In the genomic region with DNA sequence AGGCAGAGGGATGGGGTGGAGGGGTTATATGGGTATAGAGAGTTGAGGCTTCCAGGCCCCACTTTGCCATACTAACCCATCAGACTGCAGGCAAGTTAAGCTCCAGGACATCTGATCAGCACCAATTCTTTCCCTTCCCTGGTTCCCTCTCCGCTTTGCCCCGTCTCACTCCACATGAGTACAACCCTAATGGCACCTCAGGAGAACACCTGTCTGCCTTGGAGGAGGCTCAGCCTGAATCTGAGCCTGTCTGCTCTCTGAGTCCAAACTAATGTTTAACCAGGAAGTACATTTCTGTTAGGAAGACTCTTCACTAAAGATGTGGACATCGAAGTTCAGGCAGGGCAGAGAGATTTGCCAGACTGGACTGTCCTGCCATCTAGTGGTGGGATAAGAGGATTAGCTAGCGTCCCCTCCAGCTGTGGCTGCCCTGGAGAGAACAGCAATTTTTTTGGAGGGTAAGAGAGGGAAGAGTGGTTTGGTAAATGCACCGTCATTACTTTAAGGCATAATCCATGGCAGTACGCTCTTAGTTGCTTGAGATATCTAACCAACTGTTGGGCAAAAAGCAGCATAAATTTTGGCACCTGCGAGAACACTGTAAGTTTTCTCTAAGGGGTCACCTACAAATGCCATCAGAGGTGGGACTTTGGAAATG, we compare ENCODE assay signal across 8 cellular contexts. TPM values are rescaled to one million over a fixed set of nuclear protein-coding genes. Genes with fewer than 3 reads are reported as not detected.
DNase-seq lines count a peak whose midpoint lies in the region; ATAC-seq and TF ChIP-seq lines count a peak whose summit lies in the region.

No MANE protein-coding gene starts in this region.

- peaks cover 3% of the 10 kb centered on the region for H3K4me1 ChIP-seq in Loucy (ENCODE audit: insufficient read depth, low read length, poor library complexity, severe bottlenecking)

- no peak overlapping the region for H3K27ac Mint-ChIP-seq in activated T-helper 2 cell treated with anti-CD3 and anti-CD28 coated beads, Interferon-gamma antibody, Interleukin-2, Interleukin-4, amounts not matched to agents 10 μg/mL and 5 μg/mL and 100 μg/mL, durations not matched to agents 14 hours and 24 hours and 36 hours
- H3K27ac Mint-ChIP-seq in type B pancreatic cell: peak overlapping the region; percentile 48

- no peaks in the 10 kb centered on the region for H3K36me3 Mint-ChIP-seq in activated T-helper 2 cell treated with anti-CD3 and anti-CD28 coated beads, Interferon-gamma antibody, Interleukin-2, Interleukin-4, amounts not matched to agents 10 μg/mL and 5 μg/mL and 100 μg/mL, durations not matched to agents 14 hours and 24 hours and 36 hours (ENCODE audit: low read depth)
- no peaks in the 10 kb centered on the region for H3K36me3 Mint-ChIP-seq in type B pancreatic cell

- H3K27me3 Mint-ChIP-seq in activated T-helper 2 cell treated with anti-CD3 and anti-CD28 coated beads, Interferon-gamma antibody, Interleukin-2, Interleukin-4, amounts not matched to agents 10 μg/mL and 5 μg/mL and 100 μg/mL, durations not matched to agents 14 hours and 24 hours and 36 hours (ENCODE audit: low read depth): peaks cover 24% of the 10 kb centered on the region
- peaks cover 36% of the 10 kb centered on the region for H3K27me3 Mint-ChIP-seq in type B pancreatic cell

- no peaks in the 10 kb centered on the region for H3F3A ChIP-seq in Loucy (ENCODE audit: low read depth)

- peaks cover 8% of the 10 kb centered on the region for H3K4me1 Mint-ChIP-seq in activated T-helper 2 cell treated with anti-CD3 and anti-CD28 coated beads, Interferon-gamma antibody, Interleukin-2, Interleukin-4, amounts not matched to agents 10 μg/mL and 5 μg/mL and 100 μg/mL, durations not matched to agents 14 hours and 24 hours and 36 hours (ENCODE audit: low read depth)
- peaks cover 14% of the 10 kb centered on the region for H3K4me1 Mint-ChIP-seq in type B pancreatic cell (ENCODE audit: unreplicated experiment)

- no peaks in the 10 kb centered on the region for H3K36me3 ChIP-seq in Loucy (ENCODE audit: insufficient read depth, low read length)

- peak overlapping the region; percentile 98 for H2AFZ ChIP-seq in Loucy (ENCODE audit: low read length)

- no peaks in the 10 kb centered on the region for H3K79me2 ChIP-seq in Loucy (ENCODE audit: insufficient read depth, low read length)

- H3K9me3 Mint-ChIP-seq in activated T-helper 2 cell treated with anti-CD3 and anti-CD28 coated beads, Interferon-gamma antibody, Interleukin-2, Interleukin-4, amounts not matched to agents 10 μg/mL and 5 μg/mL and 100 μg/mL, durations not matched to agents 14 hours and 24 hours and 36 hours: no peaks in the 10 kb centered on the region
- no peaks in the 10 kb centered on the region for H3K9me3 Mint-ChIP-seq in type B pancreatic cell

- H3K9me2 ChIP-seq in Loucy (replicated peaks; ENCODE audit: low read depth, low read length): no peaks in the 10 kb centered on the region

- intact Hi-C loops in activated T-helper 2 cell treated with anti-CD3 and anti-CD28 coated beads, Interferon-gamma antibody, Interleukin-2, Interleukin-4, amounts not matched to agents 10 μg/mL and 5 μg/mL and 100 μg/mL, durations not matched to agents 14 hours and 24 hours and 36 hours (cut with micrococcal nuclease): loop anchor here (1.0 kb wide), 3 partner anchors 68 to 158 kb away; no protein-coding TSS in a partner anchor

- ATAC-seq in omental fat pad (ENCODE audit: low FRiP score): peak; percentile 86

- DNase-seq in Ammon's horn (ENCODE audit: low spot score) (peak; percentile 94), GM19238 (ENCODE audit: insufficient read length, low spot score) (peak; percentile 78), SHP77 (lab: John Stamatoyannopoulos, UW) (peak; percentile 98 to 99), foreskin fibroblast (peak; percentile 81 to 94), omental fat pad (ENCODE audit: low spot score) (no peak), type B pancreatic cell (ENCODE audit: extremely low spot score, unreplicated experiment) (peak; percentile 75)
- DNase-seq in activated T-helper 2 cell treated with anti-CD3 and anti-CD28 coated beads, Interferon-gamma antibody, Interleukin-2, Interleukin-4, amounts not matched to agents 10 μg/mL and 5 μg/mL and 100 μg/mL, durations not matched to agents 14 hours and 24 hours and 36 hours (ENCODE audit: low spot score): peak; percentile 47

- H3K4me3 ChIP-seq in Loucy (ENCODE audit: low read length, poor library complexity, severe bottlenecking): no peak overlapping the region
- H3K4me3 ChIP-seq in foreskin fibroblast (ENCODE audit: low read depth in 1 of 2, low read length in 2 of 2): no peak overlapping the region

- no peaks in the 10 kb centered on the region for H3K27me3 ChIP-seq in Loucy (ENCODE audit: insufficient read depth, low read length, poor library complexity, severe bottlenecking)

- no peak overlapping the region for H3K4me3 Mint-ChIP-seq in activated T-helper 2 cell treated with anti-CD3 and anti-CD28 coated beads, Interferon-gamma antibody, Interleukin-2, Interleukin-4, amounts not matched to agents 10 μg/mL and 5 μg/mL and 100 μg/mL, durations not matched to agents 14 hours and 24 hours and 36 hours (ENCODE audit: low read depth)
- H3K4me3 Mint-ChIP-seq in type B pancreatic cell: no peak overlapping the region

- no peaks in the 10 kb centered on the region for H4K20me1 ChIP-seq in Loucy (ENCODE audit: insufficient read depth, low read length, poor library complexity, severe bottlenecking)

- H3K9me3 ChIP-seq in Loucy (ENCODE audit: insufficient read depth, low read depth, low read length): no peaks in the 10 kb centered on the region

- TF ChIP-seq CTCF in Loucy (conservative IDR thresholded peaks at IDR 0.05; ENCODE audit: low read length): peak; percentile 97
- peak; percentile 88 for TF ChIP-seq CTCF in foreskin fibroblast (IDR thresholded peaks at IDR 0.05; ENCODE audit: low read depth, low read length)
- peak in 1 of 3 donors; percentile 59 for TF ChIP-seq CTCF in omental fat pad (IDR thresholded peaks at IDR 0.05)
- peak; percentile 95 for TF ChIP-seq CTCF in type B pancreatic cell (conservative IDR thresholded peaks at IDR 0.05)

- peak overlapping the region; percentile 43 for H3K9ac ChIP-seq in Loucy (ENCODE audit: low read depth, low read length, poor library complexity, severe bottlenecking)

- H3K4me2 ChIP-seq in Loucy (ENCODE audit: low read depth, low read length, poor library complexity, severe bottlenecking): peak overlapping the region; percentile 42

RNA-seq across cellular contexts. Expression of gene LRRC75A, which starts 29.2 kb away (rescaled TPM):
- 2.0 and 2.6 TPM in 2 replicates for total RNA-seq in activated T-helper 2 cell treated with anti-CD3 and anti-CD28 coated beads, Interferon-gamma antibody, Interleukin-2, Interleukin-4, amounts not matched to agents 10 μg/mL and 5 μg/mL and 100 μg/mL, durations not matched to agents 14 hours and 24 hours and 36 hours
- 1 to 10 TPM in 3 of 4 donors, under 1 TPM in 1; 0.74 to 3.5 (median 2.1) TPM for total RNA-seq in omental fat pad
- total RNA-seq in type B pancreatic cell (ENCODE audit: low replicate concordance): 2.9 and 4.5 TPM in 2 replicates

RNA-seq across cellular contexts. Expression of gene ZNF287, which starts 47.8 kb away (rescaled TPM):
- 6.0 and 7.9 TPM in 2 replicates for total RNA-seq in activated T-helper 2 cell treated with anti-CD3 and anti-CD28 coated beads, Interferon-gamma antibody, Interleukin-2, Interleukin-4, amounts not matched to agents 10 μg/mL and 5 μg/mL and 100 μg/mL, durations not matched to agents 14 hours and 24 hours and 36 hours
- total RNA-seq in omental fat pad: 1 to 10 TPM; 1.9 to 6.8 (median 2.3) TPM
- total RNA-seq in type B pancreatic cell (ENCODE audit: low replicate concordance): 7.6 and 14.3 TPM in 2 replicates
